In genomic region chr7:81370857-81371256, GRCh38 we compare ENCODE assay signal across 24 cellular contexts.
"Had no signal": no experiment of that assay in that cellular context is flagged by ENCODE, and none has a peak within 500 bp of the region (broad histone marks: within the 10 kb centered on the region; RNA-seq: fewer than 3 reads in every experiment).

No MANE protein-coding gene starts in this region.

- H3K9me3 ChIP-seq: left ventricle myocardium inferior, lower lobe of right lung, neutrophil, spleen, tibial artery, upper lobe of left lung, uterus had no signal

- H3K9me3 Mint-ChIP-seq: endodermal cell; nephron progenitor cell; stimulated activated memory B cell treated with anti-CD40 and anti-IgM and Interleukin-4, amounts not matched to agents 10 μg/mL and 1 μg/mL and 100 μg/mL, for 72 hours had no signal

- H3K4me3 Mint-ChIP-seq: endodermal cell; naive thymus-derived CD4-positive, alpha-beta T cell; nephron progenitor cell; stimulated activated memory B cell treated with anti-CD40 and anti-IgM and Interleukin-4, amounts not matched to agents 10 μg/mL and 1 μg/mL and 100 μg/mL, for 72 hours; stimulated activated naive CD8-positive, alpha-beta T cell treated with anti-CD3 and anti-CD28 coated beads, Interleukin-15, Interleukin-2, amounts not matched to agents 100 ng/mL and 50 ng/mL, for 24 hours had no signal

- H3K4me1 ChIP-seq: left ventricle myocardium inferior, lower lobe of right lung, spleen, tibial artery, upper lobe of left lung, uterus had no signal

- H3K27ac Mint-ChIP-seq: endodermal cell; naive thymus-derived CD4-positive, alpha-beta T cell; nephron progenitor cell; stimulated activated memory B cell treated with anti-CD40 and anti-IgM and Interleukin-4, amounts not matched to agents 10 μg/mL and 1 μg/mL and 100 μg/mL, for 72 hours; stimulated activated naive CD8-positive, alpha-beta T cell treated with anti-CD3 and anti-CD28 coated beads, Interleukin-15, Interleukin-2, amounts not matched to agents 100 ng/mL and 50 ng/mL, for 24 hours had no signal

- H3K36me3 ChIP-seq: left ventricle myocardium inferior, lower lobe of right lung, neutrophil, spleen, tibial artery, upper lobe of left lung, uterus had no signal

- H2AFZ ChIP-seq: hepatocyte had no signal

- H3K4me3 ChIP-seq: coronary artery, hepatocyte, left ventricle myocardium inferior, lower lobe of right lung, spleen, tibial artery, upper lobe of left lung, uterus had no signal

- H3K27me3 Mint-ChIP-seq: naive thymus-derived CD4-positive, alpha-beta T cell; stimulated activated memory B cell treated with anti-CD40 and anti-IgM and Interleukin-4, amounts not matched to agents 10 μg/mL and 1 μg/mL and 100 μg/mL, for 72 hours; stimulated activated naive CD8-positive, alpha-beta T cell treated with anti-CD3 and anti-CD28 coated beads, Interleukin-15, Interleukin-2, amounts not matched to agents 100 ng/mL and 50 ng/mL, for 24 hours had no signal

- H3K27me3 ChIP-seq: hepatocyte, neutrophil, spleen, tibial artery, upper lobe of left lung, uterus had no signal

- H3K36me3 Mint-ChIP-seq: naive thymus-derived CD4-positive, alpha-beta T cell; stimulated activated memory B cell treated with anti-CD40 and anti-IgM and Interleukin-4, amounts not matched to agents 10 μg/mL and 1 μg/mL and 100 μg/mL, for 72 hours had no signal

- H3K27ac ChIP-seq: coronary artery, hepatocyte, left ventricle myocardium inferior, lower lobe of right lung, neutrophil, spleen, tibial artery, upper lobe of left lung, uterus had no signal

- H3K4me1 Mint-ChIP-seq: endodermal cell; naive thymus-derived CD4-positive, alpha-beta T cell; nephron progenitor cell; stimulated activated memory B cell treated with anti-CD40 and anti-IgM and Interleukin-4, amounts not matched to agents 10 μg/mL and 1 μg/mL and 100 μg/mL, for 72 hours had no signal

- H3K4me2 ChIP-seq: hepatocyte had no signal

- DNase-seq: effector CD4-positive, alpha-beta T cell; endodermal cell; erythroblast; head of caudate nucleus; kidney; left cardiac atrium; left ventricle myocardium inferior; lower lobe of right lung; mesendoderm; naive thymus-derived CD4-positive, alpha-beta T cell; nephron progenitor cell; spleen; stimulated activated CD4-positive, alpha-beta T cell treated with anti-CD3 and anti-CD28 coated beads, Interleukin-15, amount 100 ng/mL, for 24 hours; stimulated activated CD4-positive, alpha-beta T cell treated with anti-CD3 and anti-CD28 coated beads, Interleukin-1b, Interleukin-23, amount 100 ng/mL, for 48 hours; stimulated activated CD4-positive, alpha-beta T cell treated with anti-CD3 and anti-CD28 coated beads, Interleukin-4, amount 100 ng/mL, for 24 hours; tibial artery; upper lobe of left lung; uterus had no signal

- H3K79me2 ChIP-seq: hepatocyte had no signal

- ATAC-seq: left cardiac atrium; lower lobe of right lung; naive thymus-derived CD4-positive, alpha-beta T cell; sciatic nerve; stimulated activated memory B cell treated with anti-CD40 and anti-IgM and Interleukin-4, amounts not matched to agents 10 μg/mL and 1 μg/mL and 100 μg/mL, for 72 hours had no signal
